8 cellular contexts compared by ENCODE assay signal in the genomic region with DNA sequence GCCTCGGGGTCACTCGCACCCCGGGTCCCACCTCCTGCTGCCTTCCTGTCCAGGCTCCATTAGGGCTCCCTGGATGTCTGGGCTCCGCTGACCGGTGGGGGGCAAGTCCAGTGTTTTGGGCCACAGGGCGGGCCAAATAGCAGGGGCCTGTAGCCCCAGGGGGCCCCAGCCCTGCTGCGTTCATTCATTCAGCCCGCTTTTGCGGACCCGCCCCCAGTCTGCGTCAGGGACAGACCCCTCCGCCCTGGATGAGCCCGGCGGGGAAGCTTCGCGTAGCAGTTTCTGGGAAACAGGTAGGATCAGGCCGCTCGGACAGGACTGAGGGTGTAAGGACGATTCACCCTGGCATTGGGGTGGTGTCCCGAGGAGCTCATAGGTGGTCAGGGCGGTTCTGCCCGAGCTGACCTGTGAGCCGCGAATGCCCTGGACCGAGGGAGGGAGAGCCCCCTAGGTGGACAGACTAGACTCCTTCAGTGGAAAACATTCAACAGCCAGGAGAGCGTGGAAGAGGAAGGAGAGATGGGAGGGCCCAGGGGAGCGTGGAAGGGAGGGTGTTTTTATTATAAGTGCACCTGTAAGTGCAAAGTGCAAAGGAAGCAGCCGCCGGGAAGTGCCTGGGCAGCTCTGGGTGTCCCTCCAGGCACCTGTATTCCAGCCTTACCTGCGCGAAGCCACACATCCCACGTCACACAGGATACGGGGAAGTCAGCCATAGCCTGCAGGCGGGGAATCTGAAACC. TPM values are rescaled to one million over a fixed set of nuclear protein-coding genes. Genes with fewer than 3 reads are reported as not detected.
DNase-seq lines count a peak whose midpoint lies in the region; ATAC-seq and TF ChIP-seq lines count a peak whose summit lies in the region.

No MANE protein-coding gene starts in this region.

- peak overlapping the region; percentile 82 for H3K4me3 ChIP-seq in OCI-LY1 (ENCODE audit: low read depth, low read length, poor library complexity, severe bottlenecking)
- H3K4me3 ChIP-seq in kidney epithelial cell (ENCODE audit: low read depth, low read length), result peak overlapping the region; percentile 76

- no peaks in the 10 kb centered on the region for H3F3A ChIP-seq in OCI-LY1 (ENCODE audit: insufficient read depth, low read length)

- H3K79me2 ChIP-seq in OCI-LY1 (ENCODE audit: insufficient read depth, low read length), result peaks cover 6% of the 10 kb centered on the region; the same call in 1 of the 2 replicates

- H2AFZ ChIP-seq in OCI-LY1 (ENCODE audit: low read length), result no peak overlapping the region

- peak; percentile 46 for DNase-seq in activated CD4-positive, alpha-beta T cell treated with anti-CD3 and anti-CD28 coated beads for 48 hours
- DNase-seq in activated CD4-positive, alpha-beta T cell treated with anti-CD3 and anti-CD28 coated beads, Interleukin-2, amount 50 U/mL, for 4 hours, result no peak
- peak; percentile 72 to 90 for DNase-seq in T47D (ENCODE audit: low read depth in 1 of 2, low spot score in 1 of 2)
- no peak for DNase-seq in kidney epithelial cell (ENCODE audit: low read depth)
- peak in 2 of 3 experiments; percentile 7 to 26 for DNase-seq in stimulated activated CD4-positive, alpha-beta T cell treated with anti-CD3 and anti-CD28 coated beads, TNF-alpha, amount 100 ng/mL, for 24 hours (ENCODE audit: low read depth in 3 of 3)
- DNase-seq in putamen (ENCODE audit: low spot score), result no peak

- H3K4me1 ChIP-seq in OCI-LY1 (ENCODE audit: insufficient read depth, low read length, severe bottlenecking), result peaks cover 41% of the 10 kb centered on the region

- peak overlapping the region; percentile 14 for H3K27ac ChIP-seq in OCI-LY1 (ENCODE audit: low read depth, low read length, poor library complexity, severe bottlenecking)

- ATAC-seq in HG02970 (IDR thresholded peaks at IDR 0.05; ENCODE audit: low FRiP score, unreplicated experiment), result peak; percentile 11

- no peaks in the 10 kb centered on the region for H3K9me2 ChIP-seq in OCI-LY1 (ENCODE audit: low read depth, low read length)

- no peak; the same call in 1 of the 2 replicates for TF ChIP-seq CTCF in OCI-LY1 (IDR thresholded peaks at IDR 0.05; ENCODE audit: low read length)
- no peak for TF ChIP-seq CTCF in kidney epithelial cell (IDR thresholded peaks at IDR 0.05; ENCODE audit: insufficient read depth, low read length, poor library complexity, severe bottlenecking)

- peaks cover 12% of the 10 kb centered on the region; the same call in 1 of the 2 replicates for H3K27me3 ChIP-seq in OCI-LY1 (ENCODE audit: insufficient read depth, low read length)
- H3K27me3 ChIP-seq in kidney epithelial cell (ENCODE audit: control insufficient read depth, insufficient read depth, low read length), result no peaks in the 10 kb centered on the region

- no peaks in the 10 kb centered on the region for H4K20me1 ChIP-seq in OCI-LY1 (ENCODE audit: insufficient read depth, low read length)

- peak overlapping the region; percentile 76 for H3K9ac ChIP-seq in OCI-LY1 (ENCODE audit: low read length)

- H3K36me3 ChIP-seq in OCI-LY1 (ENCODE audit: insufficient read depth, low read length) (no peaks in the 10 kb centered on the region; the same call in 1 of the 2 replicates), kidney epithelial cell (ENCODE audit: control insufficient read depth, insufficient read depth, low read length) (no peaks in the 10 kb centered on the region)

- in situ Hi-C loops in T47D (cut with HindIII; ENCODE audit: low pct_unique_long_range_greater_than_20kb, low sequenced_read_pairs), result no loop called here

- H3K9me3 ChIP-seq in OCI-LY1 (ENCODE audit: low read length), result no peaks in the 10 kb centered on the region

- peak overlapping the region; percentile 82 for H3K4me2 ChIP-seq in OCI-LY1 (ENCODE audit: low read length)

RNA-seq across cellular contexts. Expression of gene ENTPD6, which starts 0.6 kb away (rescaled TPM):
- total RNA-seq in kidney epithelial cell, result 79.5 and 80.1 TPM in 2 replicates

RNA-seq across cellular contexts. Expression of gene PYGB, which starts 51.8 kb away (rescaled TPM):
- total RNA-seq in kidney epithelial cell, result 167 and 193 TPM in 2 replicates

Comparison
In these comparisons a context has a peak if more than half of its experiments do, and no peak if none do; other contexts are left out.
1. DNase-seq: peak in activated CD4-positive, alpha-beta T cell treated with anti-CD3 and anti-CD28 coated beads for 48 hours (single experiment), T47D (2 of 2) and stimulated activated CD4-positive, alpha-beta T cell treated with anti-CD3 and anti-CD28 coated beads, TNF-alpha, amount 100 ng/mL, for 24 hours (2 of 3); none in activated CD4-positive, alpha-beta T cell treated with anti-CD3 and anti-CD28 coated beads, Interleukin-2, amount 50 U/mL, for 4 hours (0 of 2), kidney epithelial cell (single experiment) and putamen (single experiment).